In the genomic region with DNA sequence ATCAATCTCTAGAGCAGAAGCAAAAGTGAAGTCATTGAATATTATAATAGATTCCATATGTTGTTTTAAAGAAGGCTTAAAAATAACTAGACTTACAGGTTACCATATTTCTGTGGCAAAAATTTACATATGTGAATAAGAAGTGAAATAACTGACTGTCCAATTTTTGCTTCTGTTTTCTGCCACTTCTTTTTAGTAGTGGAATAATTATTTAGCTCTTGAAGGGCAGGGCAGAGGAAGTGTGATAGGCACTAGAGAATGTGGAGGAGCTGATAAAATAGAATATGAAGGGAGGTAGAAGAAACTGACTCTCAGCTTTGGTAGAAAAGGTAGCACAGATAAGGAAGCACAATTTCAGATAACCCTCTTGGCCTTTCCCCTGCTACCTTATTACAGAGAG, we compare ENCODE assay signal across 12 cellular contexts.
"Had no signal": no experiment of that assay in that cellular context is flagged by ENCODE, and none has a peak within 500 bp of the region (broad histone marks: within the 10 kb centered on the region; RNA-seq: fewer than 3 reads in every experiment).

No MANE protein-coding gene starts in this region.

- DNase-seq: activated CD4-positive, alpha-beta memory T cell treated with anti-CD3 and anti-CD28 coated beads, Interleukin-2, amount 10 ng/mL, durations not matched to agents 7 days and 5 days; activated CD4-positive, alpha-beta T cell treated with anti-CD3 and anti-CD28 coated beads for 36 hours; activated naive CD4-positive, alpha-beta T cell; esophagus squamous epithelium; foreskin fibroblast; naive thymus-derived CD4-positive, alpha-beta T cell; right cardiac atrium; small intestine; stomach; tibial artery had no signal

- H3K27me3 ChIP-seq: ascending aorta, esophagus squamous epithelium, stomach, tibial artery, vagina had no signal

- H3K9me3 ChIP-seq: ascending aorta, esophagus squamous epithelium, stomach, tibial artery, vagina had no signal

- H3K27ac ChIP-seq: ascending aorta, esophagus squamous epithelium, stomach, tibial artery, vagina had no signal

- H3K36me3 ChIP-seq: ascending aorta, esophagus squamous epithelium, stomach, tibial artery, vagina had no signal

- H3K4me3 ChIP-seq: ascending aorta, esophagus squamous epithelium, stomach, tibial artery, vagina had no signal

- ATAC-seq: activated CD4-positive, alpha-beta T cell treated with anti-CD3 and anti-CD28 coated beads for 36 hours; naive thymus-derived CD4-positive, alpha-beta T cell; right cardiac atrium had no signal
